ENCODE assay signal across 1 cellular context in genomic region chr10:101067356-101068083, GRCh38.
TF ChIP-seq lines count a peak whose summit lies in the region.

No MANE protein-coding gene starts in this region.

TF ChIP-seq in HEK293, 187 proteins besides CTCF, POLR2A, EP300 and RAD21 (continued from another document and continues in another):
- TF ChIP-seq SALL2 (tag by site-specific recombination; IDR thresholded peaks at IDR 0.05; ENCODE audit: borderline replicate concordance) (no peak), ZNF26 (tag by site-specific recombination; IDR thresholded peaks at IDR 0.05) (no peak), SP7 (tag by site-specific recombination; IDR thresholded peaks at IDR 0.05) (peak; percentile 24), ZNF830 (tag by site-specific recombination; IDR thresholded peaks at IDR 0.05; ENCODE audit: low read depth) (no peak), KLF1 (tag by site-specific recombination; IDR thresholded peaks at IDR 0.05) (peak; percentile 27; the same call in 1 of the 2 replicates), IKZF3 (tag by site-specific recombination; IDR thresholded peaks at IDR 0.05) (peak; percentile 87), ZNF692 (tag by site-specific recombination; IDR thresholded peaks at IDR 0.05) (0 out of 2 replicates have a peak, but pooled peaks have one; percentile 45), ZBTB44 (tag by site-specific recombination; IDR thresholded peaks at IDR 0.05) (no peak), GFI1B (tag by site-specific recombination; IDR thresholded peaks at IDR 0.05) (no peak), ZNF157 (tag by site-specific recombination; IDR thresholded peaks at IDR 0.05) (no peak), ZNF548 (tag by site-specific recombination; IDR thresholded peaks at IDR 0.05) (no peak), SP2 (tag by site-specific recombination; IDR thresholded peaks at IDR 0.05) (no peak; the same call in 1 of the 2 replicates), ZBTB26 (tag by site-specific recombination; optimal IDR thresholded peaks at IDR 0.05) (peak; percentile 87), ZNF544 (tag by site-specific recombination; IDR thresholded peaks at IDR 0.05) (no peak), ZNF140 (tag by site-specific recombination; IDR thresholded peaks at IDR 0.05) (no peak), ZFP41 (tag by site-specific recombination; IDR thresholded peaks at IDR 0.05; ENCODE audit: borderline replicate concordance) (no peak), KLF9 (tag by site-specific recombination; IDR thresholded peaks at IDR 0.05; ENCODE audit: low read depth) (no peak), ZNF768 (tag by site-specific recombination; IDR thresholded peaks at IDR 0.05) (peak; percentile 36; the same call in 1 of the 2 replicates), ZFP3 (tag by site-specific recombination; IDR thresholded peaks at IDR 0.05; ENCODE audit: low read depth) (no peak), ZNF112 (tag by site-specific recombination; IDR thresholded peaks at IDR 0.05) (no peak), ZNF521 (tag by site-specific recombination; IDR thresholded peaks at IDR 0.05) (no peak), ZBTB48 (tag by site-specific recombination; IDR thresholded peaks at IDR 0.05) (peak; percentile 73), ZEB2 (tag by site-specific recombination; IDR thresholded peaks at IDR 0.05) (peak; percentile 93), ZSCAN30 (tag by site-specific recombination; IDR thresholded peaks at IDR 0.05) (peak; percentile 68; the same call in 1 of the 2 replicates), TCF7L2 (IDR thresholded peaks at IDR 0.05; ENCODE audit: borderline replicate concordance, low read depth, low read length) (no peak), KLF10 (tag by site-specific recombination; IDR thresholded peaks at IDR 0.05) (no peak), ZNF148 (tag by site-specific recombination; IDR thresholded peaks at IDR 0.05; ENCODE audit: borderline replicate concordance) (no peak), ZNF266 (tag by site-specific recombination; IDR thresholded peaks at IDR 0.05; ENCODE audit: low read depth) (no peak), FEZF1 (tag by site-specific recombination; IDR thresholded peaks at IDR 0.05) (no peak), ZNF398 (tag by site-specific recombination; IDR thresholded peaks at IDR 0.05) (peak; percentile 57; the same call in 1 of the 2 replicates), ZBTB17 (tag by site-specific recombination; IDR thresholded peaks at IDR 0.05) (peak; percentile 75), TRIM28 (IDR thresholded peaks at IDR 0.05; ENCODE audit: borderline replicate concordance, low read length) (peak; percentile 30; the same call in 1 of the 2 replicates), ZNF664 (tag by site-specific recombination; IDR thresholded peaks at IDR 0.05) (no peak), REPIN1 (tag by site-specific recombination; IDR thresholded peaks at IDR 0.05; ENCODE audit: low read depth) (no peak), ZNF621 (tag by site-specific recombination; IDR thresholded peaks at IDR 0.05) (no peak), ZSCAN16 (tag by site-specific recombination; IDR thresholded peaks at IDR 0.05) (no peak), KLF16 (tag by site-specific recombination; IDR thresholded peaks at IDR 0.05) (peak; percentile 59; the same call in 1 of the 2 replicates), WT1 (tag by site-specific recombination; IDR thresholded peaks at IDR 0.05) (no peak; the same call in 1 of the 2 replicates), ZNF629 (tag by site-specific recombination; IDR thresholded peaks at IDR 0.05) (peak; percentile 25; the same call in 1 of the 2 replicates), ZNF175 (tag by site-specific recombination; IDR thresholded peaks at IDR 0.05) (no peak), BCL11A (tag by site-specific recombination; IDR thresholded peaks at IDR 0.05; ENCODE audit: low read depth) (peak; percentile 73; the same call in 1 of the 2 replicates), ZBTB8A (tag by site-specific recombination; IDR thresholded peaks at IDR 0.05) (peak; percentile 98), GLIS2 (tag by site-specific recombination; IDR thresholded peaks at IDR 0.05) (peak; percentile 95), HOXD13 (CRISPR knock-in tag; IDR thresholded peaks at IDR 0.05; ENCODE audit: borderline replicate concordance) (no peak), ZSCAN23 (tag by site-specific recombination; IDR thresholded peaks at IDR 0.05) (no peak), ZNF155 (tag by site-specific recombination; IDR thresholded peaks at IDR 0.05) (no peak), ZNF391 (tag by site-specific recombination; IDR thresholded peaks at IDR 0.05; ENCODE audit: borderline replicate concordance, low read depth) (peak; percentile 81; the same call in 1 of the 2 replicates), ZNF707 (tag by site-specific recombination; IDR thresholded peaks at IDR 0.05) (no peak), SCRT2 (tag by site-specific recombination; IDR thresholded peaks at IDR 0.05) (peak; percentile 25; the same call in 1 of the 2 replicates)
- TF ChIP-seq, protein P1, sequence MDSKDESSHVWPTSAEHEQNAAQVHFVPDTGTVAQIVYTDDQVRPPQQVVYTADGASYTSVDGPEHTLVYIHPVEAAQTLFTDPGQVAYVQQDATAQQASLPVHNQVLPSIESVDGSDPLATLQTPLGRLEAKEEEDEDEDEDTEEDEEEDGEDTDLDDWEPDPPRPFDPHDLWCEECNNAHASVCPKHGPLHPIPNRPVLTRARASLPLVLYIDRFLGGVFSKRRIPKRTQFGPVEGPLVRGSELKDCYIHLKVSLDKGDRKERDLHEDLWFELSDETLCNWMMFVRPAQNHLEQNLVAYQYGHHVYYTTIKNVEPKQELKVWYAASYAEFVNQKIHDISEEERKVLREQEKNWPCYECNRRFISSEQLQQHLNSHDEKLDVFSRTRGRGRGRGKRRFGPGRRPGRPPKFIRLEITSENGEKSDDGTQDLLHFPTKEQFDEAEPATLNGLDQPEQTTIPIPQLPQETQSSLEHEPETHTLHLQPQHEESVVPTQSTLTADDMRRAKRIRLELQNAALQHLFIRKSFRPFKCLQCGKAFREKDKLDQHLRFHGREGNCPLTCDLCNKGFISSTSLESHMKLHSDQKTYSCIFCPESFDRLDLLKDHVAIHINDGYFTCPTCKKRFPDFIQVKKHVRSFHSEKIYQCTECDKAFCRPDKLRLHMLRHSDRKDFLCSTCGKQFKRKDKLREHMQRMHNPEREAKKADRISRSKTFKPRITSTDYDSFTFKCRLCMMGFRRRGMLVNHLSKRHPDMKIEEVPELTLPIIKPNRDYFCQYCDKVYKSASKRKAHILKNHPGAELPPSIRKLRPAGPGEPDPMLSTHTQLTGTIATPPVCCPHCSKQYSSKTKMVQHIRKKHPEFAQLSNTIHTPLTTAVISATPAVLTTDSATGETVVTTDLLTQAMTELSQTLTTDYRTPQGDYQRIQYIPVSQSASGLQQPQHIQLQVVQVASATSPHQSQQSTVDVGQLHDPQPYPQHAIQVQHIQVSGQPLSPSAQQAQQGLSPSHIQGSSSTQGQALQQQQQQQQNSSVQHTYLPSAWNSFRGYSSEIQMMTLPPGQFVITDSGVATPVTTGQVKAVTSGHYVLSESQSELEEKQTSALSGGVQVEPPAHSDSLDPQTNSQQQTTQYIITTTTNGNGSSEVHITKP (tag by site-specific recombination; IDR thresholded peaks at IDR 0.05): no peak
- TF ChIP-seq, protein P2, sequence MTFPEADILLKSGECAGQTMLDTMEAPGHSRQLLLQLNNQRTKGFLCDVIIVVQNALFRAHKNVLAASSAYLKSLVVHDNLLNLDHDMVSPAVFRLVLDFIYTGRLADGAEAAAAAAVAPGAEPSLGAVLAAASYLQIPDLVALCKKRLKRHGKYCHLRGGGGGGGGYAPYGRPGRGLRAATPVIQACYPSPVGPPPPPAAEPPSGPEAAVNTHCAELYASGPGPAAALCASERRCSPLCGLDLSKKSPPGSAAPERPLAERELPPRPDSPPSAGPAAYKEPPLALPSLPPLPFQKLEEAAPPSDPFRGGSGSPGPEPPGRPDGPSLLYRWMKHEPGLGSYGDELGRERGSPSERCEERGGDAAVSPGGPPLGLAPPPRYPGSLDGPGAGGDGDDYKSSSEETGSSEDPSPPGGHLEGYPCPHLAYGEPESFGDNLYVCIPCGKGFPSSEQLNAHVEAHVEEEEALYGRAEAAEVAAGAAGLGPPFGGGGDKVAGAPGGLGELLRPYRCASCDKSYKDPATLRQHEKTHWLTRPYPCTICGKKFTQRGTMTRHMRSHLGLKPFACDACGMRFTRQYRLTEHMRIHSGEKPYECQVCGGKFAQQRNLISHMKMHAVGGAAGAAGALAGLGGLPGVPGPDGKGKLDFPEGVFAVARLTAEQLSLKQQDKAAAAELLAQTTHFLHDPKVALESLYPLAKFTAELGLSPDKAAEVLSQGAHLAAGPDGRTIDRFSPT (tag by site-specific recombination; IDR thresholded peaks at IDR 0.05): no peak
- TF ChIP-seq, protein P3, sequence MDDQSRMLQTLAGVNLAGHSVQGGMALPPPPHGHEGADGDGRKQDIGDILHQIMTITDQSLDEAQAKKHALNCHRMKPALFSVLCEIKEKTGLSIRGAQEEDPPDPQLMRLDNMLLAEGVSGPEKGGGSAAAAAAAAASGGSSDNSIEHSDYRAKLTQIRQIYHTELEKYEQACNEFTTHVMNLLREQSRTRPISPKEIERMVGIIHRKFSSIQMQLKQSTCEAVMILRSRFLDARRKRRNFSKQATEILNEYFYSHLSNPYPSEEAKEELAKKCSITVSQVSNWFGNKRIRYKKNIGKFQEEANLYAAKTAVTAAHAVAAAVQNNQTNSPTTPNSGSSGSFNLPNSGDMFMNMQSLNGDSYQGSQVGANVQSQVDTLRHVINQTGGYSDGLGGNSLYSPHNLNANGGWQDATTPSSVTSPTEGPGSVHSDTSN (CRISPR knock-in tag; IDR thresholded peaks at IDR 0.05): no peak
